ENCODE assay signal across 29 cellular contexts in genomic region chr5:26430323-26430722, GRCh38.
A peak's percentile ranks its signal among the peaks of the same experiment; 100 is the strongest.
DNase-seq lines count a peak whose midpoint lies in the region; ATAC-seq and TF ChIP-seq lines count a peak whose summit lies in the region.
"Had no signal": no experiment of that assay in that cellular context is flagged by ENCODE, and none has a peak within 500 bp of the region (broad histone marks: within the 10 kb centered on the region; RNA-seq: fewer than 3 reads in every experiment).

No MANE protein-coding gene starts in this region.

- TF ChIP-seq POLR2A in heart left ventricle (IDR thresholded peaks at IDR 0.05), result no peak

- DNase-seq in heart left ventricle (no peak), left ventricle myocardium inferior (no peak), left ventricle myocardium superior (no peak), left cardiac atrium (no peak), NCI-H69 (lab: John Stamatoyannopoulos, UW) (peak; percentile 70), EL (no peak)
- DNase-seq: 8988T; ACHN; AML-193; BE2C; Caco-2; Calu3; CD4-positive, alpha-beta memory T cell; CD4-positive, alpha-beta T cell; CD4-positive, CD25-positive, alpha-beta regulatory T cell; CD8-positive, alpha-beta memory T cell; CD8-positive, alpha-beta T cell; COR-L47; DMS 273 treated with DMSO at 0.1 percent for 48 hours; DMS153; DMS53; DMS79; DMS79 treated with DMSO at 0.1 percent for 48 hours; DND-41 had no signal

- H3K4me1 ChIP-seq in heart left ventricle (no peaks in the 10 kb centered on the region), left ventricle myocardium inferior (no peaks in the 10 kb centered on the region)
- H3K4me1 ChIP-seq: A549; BE2C; BLaER1; BLaER1 treated with 17β-estradiol and CSF1 and Interleukin-3, amounts not matched to agents 10 nM and 100 nM; Caco-2 had no signal

- TF ChIP-seq CTCF in heart left ventricle (IDR thresholded peaks at IDR 0.05), result no peak
- no peak for TF ChIP-seq CTCF in left ventricle myocardium inferior (IDR thresholded peaks at IDR 0.05; ENCODE audit: borderline replicate concordance)

- intact Hi-C loops in heart left ventricle (cut with DNase I), result no loop called here
- intact Hi-C loops in left ventricle myocardium inferior (cut with micrococcal nuclease), result no loop called here
- intact Hi-C loops in left ventricle myocardium superior (cut with micrococcal nuclease), result no loop called here
- intact Hi-C loops in left cardiac atrium (cut with DNase I), result no loop called here

- ATAC-seq in heart left ventricle, result peak; percentile 34 to 73 (median 64)
- peak; percentile 71 for ATAC-seq in left ventricle myocardium superior
- no peak for ATAC-seq in left cardiac atrium
- ATAC-seq: A549; CD8-positive, alpha-beta T cell had no signal

- WGBS in heart left ventricle, 4 donors, result 78 to 92% (median 87%) methylated on average over 2 of the region's 2 CpGs

- H3K9me3 ChIP-seq in heart left ventricle (peaks cover 0 to 16% (median 0%) of the 10 kb centered on the region in 12 donors), left ventricle myocardium inferior (replicated peaks) (peaks cover 4% of the 10 kb centered on the region)
- H3K9me3 ChIP-seq: A549; BE2C; BLaER1; BLaER1 treated with 17β-estradiol and CSF1 and Interleukin-3, amounts not matched to agents 10 nM and 100 nM; Caco-2 had no signal

- H3K36me3 ChIP-seq in heart left ventricle (no peaks in the 10 kb centered on the region), left ventricle myocardium inferior (no peaks in the 10 kb centered on the region)
- H3K36me3 ChIP-seq: BE2C; BLaER1; BLaER1 treated with 17β-estradiol and CSF1 and Interleukin-3, amounts not matched to agents 10 nM and 100 nM had no signal

- H3K27me3 ChIP-seq in heart left ventricle (no peaks in the 10 kb centered on the region), left ventricle myocardium inferior (ENCODE audit: low read depth) (no peaks in the 10 kb centered on the region)
- H3K27me3 ChIP-seq: BE2C; BLaER1; BLaER1 treated with 17β-estradiol and CSF1 and Interleukin-3, amounts not matched to agents 10 nM and 100 nM had no signal

- H3K27ac ChIP-seq in heart left ventricle (no peak overlapping the region), left ventricle myocardium inferior (replicated peaks) (no peak overlapping the region)
- H3K27ac ChIP-seq: 22Rv1; A549; BLaER1; BLaER1 treated with 17β-estradiol and CSF1 and Interleukin-3, amounts not matched to agents 10 nM and 100 nM; C4-2B had no signal

- no peak overlapping the region for H3K4me3 ChIP-seq in heart left ventricle
- H3K4me3 ChIP-seq in left ventricle myocardium inferior, result no peak overlapping the region
- H3K4me3 ChIP-seq: A549; BLaER1; BLaER1 treated with 17β-estradiol and CSF1 and Interleukin-3, amounts not matched to agents 10 nM and 100 nM had no signal

Comparison
In these comparisons a context has a peak if more than half of its experiments do, and no peak if none do; other contexts are left out.
1. ATAC-seq: peak in heart left ventricle (4 of 4) and left ventricle myocardium superior (single experiment); none in left cardiac atrium (0 of 2).